4 cellular contexts compared by ENCODE assay signal in genomic region chr4:143849296-143849695, GRCh38. TPM values are rescaled to one million over a fixed set of nuclear protein-coding genes. Genes with fewer than 3 reads are reported as not detected.
"Had no signal": no experiment of that assay in that cellular context is flagged by ENCODE, and none has a peak within 500 bp of the region (broad histone marks: within the 10 kb centered on the region; RNA-seq: fewer than 3 reads in every experiment).

No MANE protein-coding gene starts in this region.

RNA-seq across cellular contexts. Expression of gene GYPE, which starts 56.1 kb away (rescaled TPM):
- total RNA-seq: GM23338, H1, H9, HT-29 had no signal
- polyA plus RNA-seq: H1 had no signal
